Comparison of ENCODE assay signal across 29 cellular contexts in genomic region chr10:75449320-75450061, GRCh38. TPM values are rescaled to one million over a fixed set of nuclear protein-coding genes. Genes with fewer than 3 reads are reported as not detected.
A peak's percentile ranks its signal among the peaks of the same experiment; 100 is the strongest.
DNase-seq lines count a peak whose midpoint lies in the region; ATAC-seq and TF ChIP-seq lines count a peak whose summit lies in the region.
"Had no signal": no experiment of that assay in that cellular context is flagged by ENCODE, and none has a peak within 500 bp of the region (broad histone marks: within the 10 kb centered on the region; RNA-seq: fewer than 3 reads in every experiment).

No MANE protein-coding gene starts in this region.

- no peak overlapping the region for H3K27ac Mint-ChIP-seq in type B pancreatic cell
- H3K27ac Mint-ChIP-seq: activated naive CD8-positive, alpha-beta T cell treated with anti-CD3 and anti-CD28 coated beads, Interleukin-2, amount 50 U/mL, for 24 hours; activated T-cell treated with anti-CD3 and anti-CD28 coated beads, Interleukin-2, amount 50 U/mL, for 24 hours; stimulated activated effector memory CD8-positive, alpha-beta T cell treated with anti-CD3 and anti-CD28 coated beads, Interleukin-12 subunit alpha, Interleukin-12 subunit beta, amount 100 ng/mL, for 72 hours; T-helper 2 cell treated with Interferon-gamma antibody and Interleukin-4, amounts not matched to agents 5 μg/mL and 100 μg/mL, for 36 hours had no signal

- no peaks in the 10 kb centered on the region for H3K79me2 ChIP-seq in smooth muscle cell (ENCODE audit: low read depth)

- ATAC-seq in Right ventricle myocardium superior (ENCODE audit: poor library complexity) (peak; percentile 60), heart right ventricle (peak in 6 of 8 donors; percentile 44 to 80 (median 70))
- ATAC-seq: activated naive CD8-positive, alpha-beta T cell treated with anti-CD3 and anti-CD28 coated beads, Interleukin-2, amount 50 U/mL, for 24 hours; gastrocnemius medialis; HCT116; stimulated activated effector memory CD8-positive, alpha-beta T cell treated with anti-CD3 and anti-CD28 coated beads, Interleukin-12 subunit alpha, Interleukin-12 subunit beta, amount 100 ng/mL, for 72 hours; upper lobe of right lung had no signal

- no peaks in the 10 kb centered on the region for H3K36me3 ChIP-seq in right atrium auricular region
- H3K36me3 ChIP-seq in heart right ventricle, result peaks cover 0 to 7% (median 0%) of the 10 kb centered on the region in 9 donors
- H3K36me3 ChIP-seq in muscle layer of colon (ENCODE audit: insufficient read depth, low read length), result no peaks in the 10 kb centered on the region
- peaks cover 4% of the 10 kb centered on the region for H3K36me3 ChIP-seq in smooth muscle cell (ENCODE audit: low read depth)
- H3K36me3 ChIP-seq: gastrocnemius medialis, upper lobe of right lung had no signal

- peaks cover 53% of the 10 kb centered on the region for H3K4me1 Mint-ChIP-seq in type B pancreatic cell (ENCODE audit: unreplicated experiment)
- H3K4me1 Mint-ChIP-seq: activated naive CD8-positive, alpha-beta T cell treated with anti-CD3 and anti-CD28 coated beads, Interleukin-2, amount 50 U/mL, for 24 hours; central memory CD8-positive, alpha-beta T cell; stimulated activated effector memory CD8-positive, alpha-beta T cell treated with anti-CD3 and anti-CD28 coated beads, Interleukin-12 subunit alpha, Interleukin-12 subunit beta, amount 100 ng/mL, for 72 hours had no signal

- WGBS in heart right ventricle, 2 donors, result 40 to 44% methylated on average over 7 of the region's 7 CpGs
- 47% methylated on average over 7 of the region's 7 CpGs for WGBS in smooth muscle cell (ENCODE audit: low lambda C conversion rate)

- peaks cover 0 to 12% of the 10 kb centered on the region in 2 donors for H3K4me1 ChIP-seq in right atrium auricular region
- peaks cover 7 to 34% (median 15%) of the 10 kb centered on the region in 9 donors for H3K4me1 ChIP-seq in heart right ventricle
- peaks cover 5% of the 10 kb centered on the region for H3K4me1 ChIP-seq in muscle layer of colon (ENCODE audit: insufficient read depth, low read length)
- peaks cover 25% of the 10 kb centered on the region for H3K4me1 ChIP-seq in smooth muscle cell (ENCODE audit: low read depth)
- H3K4me1 ChIP-seq: gastrocnemius medialis, upper lobe of right lung had no signal

- H3K27ac ChIP-seq in right atrium auricular region, result no peak overlapping the region
- peak overlapping the region in 7 of 10 donors; percentile 20 to 62 (median 47) for H3K27ac ChIP-seq in heart right ventricle
- H3K27ac ChIP-seq in muscle layer of colon (ENCODE audit: low read depth, low read length), result peak overlapping the region; percentile 14
- no peak overlapping the region for H3K27ac ChIP-seq in smooth muscle cell (ENCODE audit: low read depth)
- H3K27ac ChIP-seq: gastrocnemius medialis, upper lobe of right lung, VCaP had no signal

- H3F3A ChIP-seq in smooth muscle cell (ENCODE audit: low read depth), result no peaks in the 10 kb centered on the region

- H3K27me3 Mint-ChIP-seq in type B pancreatic cell, result peaks cover 61% of the 10 kb centered on the region

- peak overlapping the region; percentile 53 for H3K4me3 Mint-ChIP-seq in type B pancreatic cell
- H3K4me3 Mint-ChIP-seq: activated naive CD8-positive, alpha-beta T cell treated with anti-CD3 and anti-CD28 coated beads, Interleukin-2, amount 50 U/mL, for 24 hours; activated T-cell treated with anti-CD3 and anti-CD28 coated beads, Interleukin-2, amount 50 U/mL, for 24 hours; central memory CD8-positive, alpha-beta T cell; stimulated activated effector memory CD8-positive, alpha-beta T cell treated with anti-CD3 and anti-CD28 coated beads, Interleukin-12 subunit alpha, Interleukin-12 subunit beta, amount 100 ng/mL, for 72 hours; T-helper 2 cell treated with Interferon-gamma antibody and Interleukin-4, amounts not matched to agents 5 μg/mL and 100 μg/mL, for 36 hours had no signal

- TF ChIP-seq CTCF in right atrium auricular region (IDR thresholded peaks at IDR 0.05) (no peak), heart right ventricle (IDR thresholded peaks at IDR 0.05) (no peak), type B pancreatic cell (conservative IDR thresholded peaks at IDR 0.05) (no peak), smooth muscle cell (IDR thresholded peaks at IDR 0.05; ENCODE audit: borderline replicate concordance, insufficient read depth, poor library complexity, severe bottlenecking) (no peak)

- H3K9me3 ChIP-seq in right atrium auricular region (peaks cover 0 to 12% of the 10 kb centered on the region in 2 donors), heart right ventricle (peaks cover 0 to 23% (median 5%) of the 10 kb centered on the region in 11 donors), muscle layer of colon (ENCODE audit: low read length) (peaks cover 4% of the 10 kb centered on the region), smooth muscle cell (replicated peaks; ENCODE audit: low read depth) (no peaks in the 10 kb centered on the region)
- H3K9me3 ChIP-seq: gastrocnemius medialis had no signal

- H2AFZ ChIP-seq in smooth muscle cell (ENCODE audit: low read depth), result no peak overlapping the region

- H3K4me3 ChIP-seq in right atrium auricular region (no peak overlapping the region), heart right ventricle (no peak overlapping the region), muscle layer of colon (ENCODE audit: low read depth in 1 of 2, low read length in 2 of 2) (no peak overlapping the region), smooth muscle cell (no peak overlapping the region)
- H3K4me3 ChIP-seq: gastrocnemius medialis, upper lobe of right lung had no signal

- no peak for DNase-seq in Right ventricle myocardium superior
- DNase-seq in right atrium auricular region (ENCODE audit: low spot score), result no peak
- no peak for DNase-seq in heart right ventricle
- DNase-seq in type B pancreatic cell (ENCODE audit: extremely low spot score, unreplicated experiment), result no peak
- DNase-seq in activated gamma-delta T cell treated with Interleukin-2 at 50 U/mL for 16 hours, result no peak
- DNase-seq in NCI-H1694 (lab: John Stamatoyannopoulos, UW), result no peak
- no peak for DNase-seq in smooth muscle cell (lab: John Stamatoyannopoulos, UW; ENCODE audit: unreplicated experiment)
- DNase-seq: ACHN; activated CD4-positive, alpha-beta T cell treated with anti-CD3 and anti-CD28 coated beads for 4 hours; activated CD8-positive, alpha-beta memory T cell treated with anti-CD3 and anti-CD28 coated beads for 24 hours; activated gamma-delta T cell; activated naive CD8-positive, alpha-beta T cell treated with anti-CD3 and anti-CD28 coated beads, Interleukin-2, amount 50 U/mL, for 24 hours; activated T-cell treated with anti-CD3 and anti-CD28 coated beads, Interleukin-2, amount 50 U/mL, for 24 hours; DMS79 treated with DMSO at 0.1 percent for 48 hours; gastrocnemius medialis; GF-D8; SHP77 treated with DMSO at 0.1 percent for 48 hours; stimulated activated CD4-positive, alpha-beta T cell treated with anti-CD3 and anti-CD28 coated beads, Interleukin-4, amount 100 ng/mL, for 24 hours; substantia nigra; upper lobe of right lung had no signal

- peaks cover 10% of the 10 kb centered on the region for H3K9me3 Mint-ChIP-seq in type B pancreatic cell

- H3K36me3 Mint-ChIP-seq in type B pancreatic cell, result peaks cover 3% of the 10 kb centered on the region
- H3K36me3 Mint-ChIP-seq: stimulated activated effector memory CD8-positive, alpha-beta T cell treated with anti-CD3 and anti-CD28 coated beads, Interleukin-12 subunit alpha, Interleukin-12 subunit beta, amount 100 ng/mL, for 72 hours had no signal

- H3K4me2 ChIP-seq in smooth muscle cell, result no peak overlapping the region

- no peak overlapping the region for H3K9ac ChIP-seq in muscle layer of colon (ENCODE audit: low read length)
- no peak overlapping the region for H3K9ac ChIP-seq in smooth muscle cell (ENCODE audit: low read depth)

- no peaks in the 10 kb centered on the region for H3K27me3 ChIP-seq in right atrium auricular region
- peaks cover 0 to 4% (median 0%) of the 10 kb centered on the region in 7 donors for H3K27me3 ChIP-seq in heart right ventricle
- no peaks in the 10 kb centered on the region for H3K27me3 ChIP-seq in muscle layer of colon (ENCODE audit: control insufficient read depth in 1 of 2, insufficient read depth in 2 of 2, low read length in 2 of 2)
- H3K27me3 ChIP-seq in smooth muscle cell (ENCODE audit: low read depth), result peaks cover 40% of the 10 kb centered on the region
- H3K27me3 ChIP-seq: upper lobe of right lung had no signal

- H4K20me1 ChIP-seq in smooth muscle cell (ENCODE audit: low read depth), result no peaks in the 10 kb centered on the region

- intact Hi-C loops in Right ventricle myocardium superior (cut with DNase I), result no loop called here
- intact Hi-C loops in heart right ventricle (cut with DNase I), result no loop called here

RNA-seq across cellular contexts. Expression of gene LRMDA, which starts 18.1 kb away (rescaled TPM):
- total RNA-seq in Right ventricle myocardium superior, result 26.3 TPM
- total RNA-seq in right atrium auricular region, result 10 to 100 TPM in 1 of 2 donors, 1 to 10 TPM in 1; 6.1 to 19.1 TPM
- total RNA-seq in heart right ventricle, result 10 to 100 TPM in 9 of 10 donors, 1 to 10 TPM in 1; 4.7 to 59.8 (median 13.6) TPM
- polyA plus RNA-seq in heart right ventricle, result 1 to 10 TPM; 4.0 to 8.3 TPM
- total RNA-seq in type B pancreatic cell (ENCODE audit: low replicate concordance), result 0.62 and 2.0 TPM in 2 replicates
- 1.5 and 87.4 TPM in 2 replicates for total RNA-seq in smooth muscle cell
- 1.6 and 2.0 TPM in 2 replicates for polyA plus RNA-seq in smooth muscle cell
- total RNA-seq: HT1080, myocyte had no signal
- polyA plus RNA-seq: BJ had no signal

RNA-seq across cellular contexts. Expression of gene ZNF503, which starts 47.9 kb away (rescaled TPM):
- total RNA-seq in Right ventricle myocardium superior (6.8 TPM), right atrium auricular region (1 to 10 TPM; 8.9 to 9.8 TPM), heart right ventricle (1 to 10 TPM; 2.5 to 9.7 (median 4.1) TPM), type B pancreatic cell (ENCODE audit: low replicate concordance) (86.7 and 88.4 TPM in 2 replicates), smooth muscle cell (5.2 and 11.8 TPM in 2 replicates)
- polyA plus RNA-seq in heart right ventricle (1 to 10 TPM; 5.2 to 5.6 TPM), smooth muscle cell (6.8 and 8.4 TPM in 2 replicates)

Comparison
In these comparisons a context has a peak if more than half of its experiments do, and no peak if none do; other contexts are left out.
1. H3K27ac ChIP-seq: peak in heart right ventricle (7 of 10) and muscle layer of colon (single experiment); none in right atrium auricular region (0 of 2) and smooth muscle cell (single experiment).